ENCODE assay signal across 14 cellular contexts in genomic region chr9:33123632-33124031, GRCh38.
"Had no signal": no experiment of that assay in that cellular context is flagged by ENCODE, and none has a peak within 500 bp of the region (broad histone marks: within the 10 kb centered on the region; RNA-seq: fewer than 3 reads in every experiment).

No MANE protein-coding gene starts in this region.

- H3K27me3 ChIP-seq: adrenal gland had no signal

- H3K9me3 ChIP-seq: adrenal gland, mucosa of descending colon, prostate gland had no signal

- DNase-seq: activated CD4-positive, alpha-beta T cell treated with anti-CD3 and anti-CD28 coated beads for 4 hours; activated naive CD4-positive, alpha-beta T cell treated with anti-CD3 and anti-CD28 coated beads, Interleukin-2, amount 10 ng/mL, durations not matched to agents 7 days and 5 days; adrenal gland; islet precursor cell; mammary epithelial cell; mucosa of descending colon; naive thymus-derived CD8-positive, alpha-beta T cell; occipital lobe; right cardiac atrium; small intestine; WERI-Rb-1 had no signal

- H3K4me3 ChIP-seq: adrenal gland, mucosa of descending colon, prostate gland had no signal

- ATAC-seq: esophagus mucosa; mucosa of descending colon; naive thymus-derived CD8-positive, alpha-beta T cell had no signal

- H3K36me3 ChIP-seq: prostate gland had no signal

- H3K27ac ChIP-seq: adrenal gland, prostate gland had no signal

- H3K27me3 Mint-ChIP-seq: activated naive CD4-positive, alpha-beta T cell treated with anti-CD3 and anti-CD28 coated beads, Interleukin-2, amount 10 ng/mL, durations not matched to agents 7 days and 5 days; naive thymus-derived CD8-positive, alpha-beta T cell had no signal

- H3K27ac Mint-ChIP-seq: activated naive CD4-positive, alpha-beta T cell treated with anti-CD3 and anti-CD28 coated beads, Interleukin-2, amount 10 ng/mL, durations not matched to agents 7 days and 5 days; T-helper 1 cell treated with Interleukin-12 subunit alpha and Interleukin-12 subunit beta and Interleukin-4 antibody, amounts not matched to agents 30 μg/mL and 1 μg/mL, for 36 hours had no signal

- H3K4me1 ChIP-seq: prostate gland had no signal

- H3K9me3 Mint-ChIP-seq: activated naive CD4-positive, alpha-beta T cell treated with anti-CD3 and anti-CD28 coated beads, Interleukin-2, amount 10 ng/mL, durations not matched to agents 7 days and 5 days; naive thymus-derived CD8-positive, alpha-beta T cell; T-helper 1 cell treated with Interleukin-12 subunit alpha and Interleukin-12 subunit beta and Interleukin-4 antibody, amounts not matched to agents 30 μg/mL and 1 μg/mL, for 36 hours had no signal

- H3K4me3 Mint-ChIP-seq: activated naive CD4-positive, alpha-beta T cell treated with anti-CD3 and anti-CD28 coated beads, Interleukin-2, amount 10 ng/mL, durations not matched to agents 7 days and 5 days; naive thymus-derived CD8-positive, alpha-beta T cell; T-helper 1 cell treated with Interleukin-12 subunit alpha and Interleukin-12 subunit beta and Interleukin-4 antibody, amounts not matched to agents 30 μg/mL and 1 μg/mL, for 36 hours had no signal
